Comparison of ENCODE assay signal across 35 cellular contexts in genomic region chr3:10981031-10981430, GRCh38. TPM values are rescaled to one million over a fixed set of nuclear protein-coding genes. Genes with fewer than 3 reads are reported as not detected.
"Had no signal": no experiment of that assay in that cellular context is flagged by ENCODE, and none has a peak within 500 bp of the region (broad histone marks: within the 10 kb centered on the region; RNA-seq: fewer than 3 reads in every experiment).

No MANE protein-coding gene starts in this region.

- H3K4me1 ChIP-seq: breast epithelium had no signal

- H3K27ac ChIP-seq: adrenal gland, ascending aorta, body of pancreas, brain microvascular endothelial cell, breast epithelium, cardiac muscle cell had no signal

- H3K4me3 ChIP-seq: adrenal gland, ascending aorta, body of pancreas, breast epithelium, cardiac muscle cell had no signal

- DNase-seq: activated effector memory CD4-positive, alpha-beta T cell treated with anti-CD3 and anti-CD28 coated beads, Interleukin-2, amount 50 U/mL, for 16 hours; activated effector memory CD4-positive, alpha-beta T cell treated with Interleukin-2 at 50 U/mL for 16 hours; activated gamma-delta T cell; activated gamma-delta T cell treated with Interleukin-2 at 50 U/mL for 16 hours; activated naive CD4-positive, alpha-beta T cell; activated naive CD4-positive, alpha-beta T cell treated with anti-CD3 and anti-CD28 coated beads for 36 hours; activated naive CD4-positive, alpha-beta T cell treated with anti-CD3 and anti-CD28 coated beads, Interleukin-2, amount 10 ng/mL, durations not matched to agents 7 days and 5 days; activated naive CD4-positive, alpha-beta T cell treated with anti-CD3 and anti-CD28 coated beads, Interleukin-2, amount 50 U/mL, for 16 hours; activated naive CD4-positive, alpha-beta T cell treated with Interleukin-2 at 50 U/mL for 16 hours; activated naive CD8-positive, alpha-beta T cell treated with anti-CD3 and anti-CD28 coated beads for 36 hours; activated naive CD8-positive, alpha-beta T cell treated with anti-CD3 and anti-CD28 coated beads, Interleukin-2, amount 10 ng/mL, durations not matched to agents 7 days and 5 days; activated naive CD8-positive, alpha-beta T cell treated with anti-CD3 and anti-CD28 coated beads, Interleukin-2, amount 50 U/mL, for 24 hours; activated T-cell treated with anti-CD3 and anti-CD28 coated beads for 4 hours; activated T-cell treated with anti-CD3 and anti-CD28 coated beads, Interleukin-2, amount 50 U/mL, for 1 hour; activated T-cell treated with anti-CD3 and anti-CD28 coated beads, Interleukin-2, amount 50 U/mL, for 24 hours; activated T-cell treated with anti-CD3 and anti-CD28 coated beads, Interleukin-2, amount 50 U/mL, for 4 hours; activated T-cell treated with anti-CD3 and anti-CD28 coated beads, Interleukin-2, amount 50 U/mL, for 48 hours; activated T-cell treated with anti-CD3 and anti-CD28 coated beads, Interleukin-2, amount 50 U/mL, for 72 hours; adrenal gland; amniotic stem cell; anterior cingulate cortex; aorta; body of pancreas; brain microvascular endothelial cell; caudate nucleus; central memory CD4-positive, alpha-beta T cell; cerebellar nuclear complex had no signal

- H3K27me3 ChIP-seq: adrenal gland, ascending aorta, body of pancreas, brain microvascular endothelial cell, breast epithelium, cardiac muscle cell had no signal

- H3K9me3 ChIP-seq: adrenal gland, ascending aorta, body of pancreas, breast epithelium had no signal

- H3K36me3 ChIP-seq: adrenal gland, ascending aorta, brain microvascular endothelial cell, breast epithelium, cardiac muscle cell had no signal

RNA-seq across cellular contexts. Expression of gene SLC6A1, which starts 11.5 kb away (rescaled TPM):
- total RNA-seq: activated naive CD4-positive, alpha-beta T cell treated with anti-CD3 and anti-CD28 coated beads for 36 hours; activated naive CD4-positive, alpha-beta T cell treated with anti-CD3 and anti-CD28 coated beads, Interleukin-2, amount 50 U/mL, for 72 hours; activated naive CD8-positive, alpha-beta T cell treated with anti-CD3 and anti-CD28 coated beads for 36 hours; activated naive CD8-positive, alpha-beta T cell treated with anti-CD3 and anti-CD28 coated beads, Interleukin-2, amount 10 ng/mL, durations not matched to agents 7 days and 5 days; activated T-cell treated with anti-CD3 and anti-CD28 coated beads, Interleukin-2, amount 50 U/mL, for 4 hours; activated T-cell treated with anti-CD3 and anti-CD28 coated beads, Interleukin-2, amount 50 U/mL, for 72 hours; activated T-helper 1 cell treated with anti-CD3 and anti-CD28 coated beads, Interleukin-12 subunit alpha, Interleukin-12 subunit beta, Interleukin-2, Interleukin-4 antibody, amounts not matched to agents 30 ng/mL and 10 ng/mL and 1 ng/mL, durations not matched to agents 14 hours and 24 hours and 36 hours; activated T-helper 17 cell treated with anti-CD3 and anti-CD28 coated beads, Interleukin-2, amount 50 U/mL, for 72 hours; activated T-helper 2 cell treated with anti-CD3 and anti-CD28 coated beads, Interferon-gamma antibody, Interleukin-2, Interleukin-4, amounts not matched to agents 10 μg/mL and 5 μg/mL and 100 μg/mL, durations not matched to agents 14 hours and 24 hours and 36 hours; bronchial epithelial cell; cardiac muscle cell had no signal
- polyA plus RNA-seq: cardiac muscle cell had no signal
